Comparison of ENCODE assay signal across 8 cellular contexts in the genomic region with DNA sequence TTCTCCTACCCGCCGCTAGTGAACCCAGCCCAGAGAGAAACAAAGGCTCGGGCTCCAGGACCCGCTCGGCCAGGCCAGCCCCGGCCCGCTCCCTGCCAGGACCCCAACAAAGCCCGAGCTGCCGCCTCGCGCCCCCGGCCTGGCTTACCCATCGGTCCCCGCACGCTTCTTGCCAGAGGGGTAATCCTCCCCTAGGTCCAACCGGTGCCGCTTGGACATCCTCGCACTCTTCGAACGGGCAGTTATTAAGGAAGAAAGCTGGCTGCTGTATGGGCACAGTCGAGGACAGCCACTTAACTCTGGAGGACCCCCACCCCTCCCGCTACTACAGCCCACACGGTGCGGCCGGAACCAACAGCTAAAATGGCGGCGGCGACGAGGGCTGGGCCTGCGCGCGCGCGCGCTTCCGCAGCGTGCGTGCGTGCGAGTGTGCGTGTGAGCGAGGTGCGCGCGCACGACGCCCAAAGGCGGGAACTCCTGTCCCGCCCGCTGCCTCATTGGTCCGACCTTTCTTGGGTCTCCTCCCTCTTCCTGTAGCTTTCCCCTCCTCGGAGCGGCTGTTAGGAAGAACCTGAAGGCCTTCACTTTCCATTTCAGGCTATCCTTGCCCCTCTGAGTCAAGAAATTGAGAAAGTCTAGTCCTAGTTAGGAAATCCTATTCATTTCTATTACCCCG. TPM values are rescaled to one million over a fixed set of nuclear protein-coding genes. Genes with fewer than 3 reads are reported as not detected.
A peak's percentile ranks its signal among the peaks of the same experiment; 100 is the strongest.
DNase-seq lines count a peak whose midpoint lies in the region; ATAC-seq, FAIRE-seq and TF ChIP-seq lines count a peak whose summit lies in the region.

A gene (minus strand): TSS at position 380 of the 676 bp plus-strand sequence. CDS start 161 bp downstream, at position 219.

- H3K27me3 ChIP-seq in AG04450 (ENCODE audit: control insufficient read depth, insufficient read depth, low read length) (no peaks in the 10 kb centered on the region), small intestine (ENCODE audit: control insufficient read depth in 2 of 2, insufficient read depth in 2 of 2, low read length in 2 of 2) (no peaks in the 10 kb centered on the region)

- POLR2A ChIA-PET in AG04450 (lab: Yijun Ruan, JAX), result interaction anchor here (0.5 to 1.4 kb wide), 9 partner anchors 15 to 211 kb away, joined by 3 to 7 read pairs (median 3); a partner anchor contains a TSS
- POLR2A ChIA-PET in WTC11 (lab: Charles Lee), result interaction anchor here (0.5 to 1.4 kb wide), 13 partner anchors 11 to 114 kb away, joined by 3 to 8 read pairs (median 4); no protein-coding TSS in a partner anchor

- peak within 1 kb of the TSS; percentile 98 for H3K4me3 ChIP-seq in AG04450 (ENCODE audit: low read depth, low read length)
- H3K4me3 ChIP-seq in cardiac fibroblast (replicated peaks in 1 of 2; ENCODE audit: low read depth in 2 of 2, low read length in 2 of 2), result peak within 1 kb of the TSS; percentile 79 to 97
- peak within 1 kb of the TSS; percentile 96 to 100 for H3K4me3 ChIP-seq in small intestine (ENCODE audit: low read depth in 1 of 2, low read length in 2 of 2)

- peaks cover 0 to 5% of the 10 kb centered on the region in 2 donors for H3K4me1 ChIP-seq in small intestine (ENCODE audit: control insufficient read depth in 2 of 2, insufficient read depth in 1 of 2, low read depth in 1 of 2, low read length in 1 of 2)

- peak within 1 kb of the TSS; percentile 93 for H3K4me3 Mint-ChIP-seq in WTC11

- H3K36me3 Mint-ChIP-seq in WTC11, result peaks cover 41% of the 10 kb centered on the region

- H3K9me3 Mint-ChIP-seq in WTC11, result peaks cover 21% of the 10 kb centered on the region

- H3K27ac ChIP-seq in AG04450 (ENCODE audit: low read depth, low read length), result peak within 1 kb of the TSS; percentile 87
- peak within 1 kb of the TSS; percentile 63 to 98 for H3K27ac ChIP-seq in small intestine (ENCODE audit: low read depth in 1 of 2, low read length in 1 of 2)

- ATAC-seq in GM18907 (IDR thresholded peaks at IDR 0.05; ENCODE audit: unreplicated experiment) (peak; percentile 87), HG03159 (IDR thresholded peaks at IDR 0.05; ENCODE audit: unreplicated experiment) (peak; percentile 79), WTC11 (peak; percentile 96)

- TF ChIP-seq CTCF in AG04450 (IDR thresholded peaks at IDR 0.05; ENCODE audit: low read depth, low read length) (no peak), WTC11 (IDR thresholded peaks at IDR 0.05) (no peak), cardiac fibroblast (IDR thresholded peaks at IDR 0.05; ENCODE audit: low read depth, low read length) (no peak)

- WGBS in small intestine, 3 donors, result 0% methylated on average over 44 to 54 of the region's 54 CpGs

- CTCF ChIA-PET in AG04450 (lab: Charles Lee), result interaction anchor here (0.9 to 1.2 kb wide), 3 partner anchors 10 to 104 kb away, joined by 3 to 4 read pairs (median 4); no protein-coding TSS in a partner anchor
- CTCF ChIA-PET in WTC11 (lab: Charles Lee), result interaction anchor here (0.7 to 1.7 kb wide), 18 partner anchors 10 to 728 kb away, joined by 3 to 8 read pairs (median 4); a partner anchor contains a TSS

- H3K4me1 Mint-ChIP-seq in WTC11, result peaks cover 41% of the 10 kb centered on the region

- H3K36me3 ChIP-seq in small intestine (ENCODE audit: control insufficient read depth in 2 of 2, insufficient read depth in 2 of 2, low read length in 2 of 2), result no peaks in the 10 kb centered on the region

- H3K9me3 ChIP-seq in AG04450 (ENCODE audit: control insufficient read depth, insufficient read depth, low read length) (peaks cover 3% of the 10 kb centered on the region; the same call in 1 of the 2 replicates), small intestine (ENCODE audit: control insufficient read depth, low read depth) (no peaks in the 10 kb centered on the region)

- peak within 1 kb of the TSS; percentile 97 for H3K27ac Mint-ChIP-seq in WTC11

- no peak for FAIRE-seq in small intestine (lab: Jason Lieb, UNC)

- DNase-seq in AG04450 (ENCODE audit: low read depth, low spot score) (peak; percentile 93), NCI-H2227 treated with DMSO at 0.1 percent for 48 hours (lab: John Stamatoyannopoulos, UW) (peak; percentile 88), WTC11 (ENCODE audit: low spot score) (peak; percentile 92), cardiac fibroblast (ENCODE audit: low read depth in 2 of 2) (peak; percentile 98), iPS-NIHi11 (ENCODE audit: low spot score) (peak; percentile 94), small intestine (peak; percentile 97)

- peaks cover 5% of the 10 kb centered on the region for H3K27me3 Mint-ChIP-seq in WTC11 (ENCODE audit: low read depth)

TF ChIP-seq in WTC11, 78 proteins besides CTCF, POLR2A, EP300 and RAD21 (continues in another document):
- TF ChIP-seq, protein P1, sequence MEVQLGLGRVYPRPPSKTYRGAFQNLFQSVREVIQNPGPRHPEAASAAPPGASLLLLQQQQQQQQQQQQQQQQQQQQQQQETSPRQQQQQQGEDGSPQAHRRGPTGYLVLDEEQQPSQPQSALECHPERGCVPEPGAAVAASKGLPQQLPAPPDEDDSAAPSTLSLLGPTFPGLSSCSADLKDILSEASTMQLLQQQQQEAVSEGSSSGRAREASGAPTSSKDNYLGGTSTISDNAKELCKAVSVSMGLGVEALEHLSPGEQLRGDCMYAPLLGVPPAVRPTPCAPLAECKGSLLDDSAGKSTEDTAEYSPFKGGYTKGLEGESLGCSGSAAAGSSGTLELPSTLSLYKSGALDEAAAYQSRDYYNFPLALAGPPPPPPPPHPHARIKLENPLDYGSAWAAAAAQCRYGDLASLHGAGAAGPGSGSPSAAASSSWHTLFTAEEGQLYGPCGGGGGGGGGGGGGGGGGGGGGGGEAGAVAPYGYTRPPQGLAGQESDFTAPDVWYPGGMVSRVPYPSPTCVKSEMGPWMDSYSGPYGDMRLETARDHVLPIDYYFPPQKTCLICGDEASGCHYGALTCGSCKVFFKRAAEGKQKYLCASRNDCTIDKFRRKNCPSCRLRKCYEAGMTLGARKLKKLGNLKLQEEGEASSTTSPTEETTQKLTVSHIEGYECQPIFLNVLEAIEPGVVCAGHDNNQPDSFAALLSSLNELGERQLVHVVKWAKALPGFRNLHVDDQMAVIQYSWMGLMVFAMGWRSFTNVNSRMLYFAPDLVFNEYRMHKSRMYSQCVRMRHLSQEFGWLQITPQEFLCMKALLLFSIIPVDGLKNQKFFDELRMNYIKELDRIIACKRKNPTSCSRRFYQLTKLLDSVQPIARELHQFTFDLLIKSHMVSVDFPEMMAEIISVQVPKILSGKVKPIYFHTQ (CRISPR knock-in tag; IDR thresholded peaks at IDR 0.05), result peak; percentile 22; the same call in 1 of the 2 replicates
- TF ChIP-seq FOXP1 (CRISPR knock-in tag; IDR thresholded peaks at IDR 0.05; ENCODE audit: borderline replicate concordance) (peak; percentile 64; the same call in 1 of the 2 replicates), SMAD4 (CRISPR knock-in tag; IDR thresholded peaks at IDR 0.05) (0 out of 2 replicates have a peak, but pooled peaks have one; percentile 60), ZNF396 (CRISPR knock-in tag; IDR thresholded peaks at IDR 0.05; ENCODE audit: borderline replicate concordance) (no peak), ZNF121 (CRISPR knock-in tag; IDR thresholded peaks at IDR 0.05) (no peak)
- TF ChIP-seq, protein P2, sequence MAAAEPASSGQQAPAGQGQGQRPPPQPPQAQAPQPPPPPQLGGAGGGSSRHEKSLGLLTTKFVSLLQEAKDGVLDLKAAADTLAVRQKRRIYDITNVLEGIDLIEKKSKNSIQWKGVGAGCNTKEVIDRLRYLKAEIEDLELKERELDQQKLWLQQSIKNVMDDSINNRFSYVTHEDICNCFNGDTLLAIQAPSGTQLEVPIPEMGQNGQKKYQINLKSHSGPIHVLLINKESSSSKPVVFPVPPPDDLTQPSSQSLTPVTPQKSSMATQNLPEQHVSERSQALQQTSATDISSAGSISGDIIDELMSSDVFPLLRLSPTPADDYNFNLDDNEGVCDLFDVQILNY (CRISPR knock-in tag; IDR thresholded peaks at IDR 0.05), result peak; percentile 98
- TF ChIP-seq, protein P3, sequence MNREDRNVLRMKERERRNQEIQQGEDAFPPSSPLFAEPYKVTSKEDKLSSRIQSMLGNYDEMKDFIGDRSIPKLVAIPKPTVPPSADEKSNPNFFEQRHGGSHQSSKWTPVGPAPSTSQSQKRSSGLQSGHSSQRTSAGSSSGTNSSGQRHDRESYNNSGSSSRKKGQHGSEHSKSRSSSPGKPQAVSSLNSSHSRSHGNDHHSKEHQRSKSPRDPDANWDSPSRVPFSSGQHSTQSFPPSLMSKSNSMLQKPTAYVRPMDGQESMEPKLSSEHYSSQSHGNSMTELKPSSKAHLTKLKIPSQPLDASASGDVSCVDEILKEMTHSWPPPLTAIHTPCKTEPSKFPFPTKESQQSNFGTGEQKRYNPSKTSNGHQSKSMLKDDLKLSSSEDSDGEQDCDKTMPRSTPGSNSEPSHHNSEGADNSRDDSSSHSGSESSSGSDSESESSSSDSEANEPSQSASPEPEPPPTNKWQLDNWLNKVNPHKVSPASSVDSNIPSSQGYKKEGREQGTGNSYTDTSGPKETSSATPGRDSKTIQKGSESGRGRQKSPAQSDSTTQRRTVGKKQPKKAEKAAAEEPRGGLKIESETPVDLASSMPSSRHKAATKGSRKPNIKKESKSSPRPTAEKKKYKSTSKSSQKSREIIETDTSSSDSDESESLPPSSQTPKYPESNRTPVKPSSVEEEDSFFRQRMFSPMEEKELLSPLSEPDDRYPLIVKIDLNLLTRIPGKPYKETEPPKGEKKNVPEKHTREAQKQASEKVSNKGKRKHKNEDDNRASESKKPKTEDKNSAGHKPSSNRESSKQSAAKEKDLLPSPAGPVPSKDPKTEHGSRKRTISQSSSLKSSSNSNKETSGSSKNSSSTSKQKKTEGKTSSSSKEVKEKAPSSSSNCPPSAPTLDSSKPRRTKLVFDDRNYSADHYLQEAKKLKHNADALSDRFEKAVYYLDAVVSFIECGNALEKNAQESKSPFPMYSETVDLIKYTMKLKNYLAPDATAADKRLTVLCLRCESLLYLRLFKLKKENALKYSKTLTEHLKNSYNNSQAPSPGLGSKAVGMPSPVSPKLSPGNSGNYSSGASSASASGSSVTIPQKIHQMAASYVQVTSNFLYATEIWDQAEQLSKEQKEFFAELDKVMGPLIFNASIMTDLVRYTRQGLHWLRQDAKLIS (CRISPR knock-in tag; IDR thresholded peaks at IDR 0.05; ENCODE audit: borderline replicate concordance), result no peak; the same call in 1 of the 2 replicates

RNA-seq across cellular contexts. Expression of the gene that starts here (rescaled TPM):
- polyA plus RNA-seq in AG04450 (2011; rRNA removed) (125 and 158 TPM in 2 replicates), small intestine (10 to 100 TPM; 47.6 to 57.5 (median 51.0) TPM)
- polyA minus RNA-seq in AG04450 (2011; rRNA and poly(A)+ RNA removed), result 138 and 172 TPM in 2 replicates
- total RNA-seq in WTC11 (2021), result 210 to 240 TPM (median 213 TPM) in 3 replicates

Comparison
In these comparisons a context has a peak if more than half of its experiments do, and no peak if none do; other contexts are left out.
1. Peak in every context shown above with its lines: DNase-seq, ATAC-seq, H3K4me3 ChIP-seq and H3K27ac ChIP-seq.